ENCODE assay signal across 22 cellular contexts in the genomic region with DNA sequence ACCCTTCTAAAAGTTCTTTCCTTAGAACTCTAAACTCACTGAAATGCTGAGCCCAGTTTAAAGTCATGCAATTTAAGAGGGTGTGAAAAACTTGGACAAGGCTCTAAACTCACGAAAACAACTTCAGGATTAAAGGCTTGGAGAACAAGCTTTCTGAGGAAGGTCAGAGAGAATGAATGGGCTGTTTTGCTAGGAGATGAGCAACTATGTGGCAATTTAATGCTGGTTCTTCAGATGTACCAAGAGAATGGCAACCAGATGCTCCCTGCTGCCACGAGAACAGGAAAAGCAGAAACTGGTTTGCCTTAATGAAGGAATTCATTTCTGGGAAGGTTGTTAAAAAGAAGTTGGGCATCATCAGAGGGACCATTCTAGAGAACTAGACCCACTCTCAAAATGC.
DNase-seq lines count a peak whose midpoint lies in the region; ATAC-seq, FAIRE-seq and TF ChIP-seq lines count a peak whose summit lies in the region.
"Had no signal": no experiment of that assay in that cellular context is flagged by ENCODE, and none has a peak within 500 bp of the region (broad histone marks: within the 10 kb centered on the region; RNA-seq: fewer than 3 reads in every experiment).

No MANE protein-coding gene starts in this region.

- intact Hi-C loops in sciatic nerve (cut with DNase I), result no loop called here

- H4K20me1 ChIP-seq in fibroblast of lung (ENCODE audit: control insufficient read depth, extremely low read depth, insufficient read depth, low read length), result no peaks in the 10 kb centered on the region
- H4K20me1 ChIP-seq: BLaER1 had no signal

- no peak for TF ChIP-seq CTCF in fibroblast of lung (conservative IDR thresholded peaks at IDR 0.05 in 1 of 2, IDR thresholded peaks at IDR 0.05 in 1 of 2; ENCODE audit: low read depth in 1 of 2, low read length in 2 of 2)
- no peak for TF ChIP-seq CTCF in BE2C (IDR thresholded peaks at IDR 0.05; ENCODE audit: low read depth, low read length)

- peaks cover 14% of the 10 kb centered on the region for H3K27me3 Mint-ChIP-seq in activated T-cell treated with anti-CD3 and anti-CD28 coated beads, Interleukin-2, amount 50 U/mL, for 4 hours (ENCODE audit: low read depth)

- no peak overlapping the region for H3K4me3 Mint-ChIP-seq in activated T-cell treated with anti-CD3 and anti-CD28 coated beads, Interleukin-2, amount 50 U/mL, for 4 hours
- H3K4me3 Mint-ChIP-seq: activated naive CD8-positive, alpha-beta T cell treated with anti-CD3 and anti-CD28 coated beads, Interleukin-2, amount 10 ng/mL, durations not matched to agents 7 days and 5 days; activated T-helper 1 cell treated with anti-CD3 and anti-CD28 coated beads, Interleukin-12 subunit alpha, Interleukin-12 subunit beta, Interleukin-2, Interleukin-4 antibody, amounts not matched to agents 30 ng/mL and 10 ng/mL and 1 ng/mL, durations not matched to agents 14 hours and 24 hours and 36 hours; natural killer cell treated with Interleukin-12 subunit alpha and Interleukin-12 subunit beta and Interleukin-15 and Interleukin-18, amount 100 ng/mL, for 72 hours had no signal

- H3K27ac ChIP-seq in fibroblast of lung (ENCODE audit: insufficient read depth, low read length), result no peak overlapping the region
- H3K27ac ChIP-seq: BLaER1, breast epithelium, heart right ventricle, spleen had no signal

- no peaks in the 10 kb centered on the region for H3K79me2 ChIP-seq in fibroblast of lung (ENCODE audit: control insufficient read depth, insufficient read depth, low read length)

- peak; percentile 29 for ATAC-seq in sciatic nerve
- ATAC-seq in GM21576 (IDR thresholded peaks at IDR 0.05; ENCODE audit: unreplicated experiment), result no peak
- ATAC-seq in activated T-cell treated with anti-CD3 and anti-CD28 coated beads, Interleukin-2, amount 50 U/mL, for 4 hours, result no peak
- ATAC-seq: heart right ventricle; K562; natural killer cell treated with Interleukin-12 subunit alpha and Interleukin-12 subunit beta and Interleukin-15 and Interleukin-18, amount 100 ng/mL, for 72 hours had no signal

- no peak for TF ChIP-seq POLR2A in GM12891 (IDR thresholded peaks at IDR 0.05; ENCODE audit: low read depth, low read length)

- no peak for FAIRE-seq in GM12891 (lab: Jason Lieb, UNC)
- FAIRE-seq: K562 had no signal

- no peaks in the 10 kb centered on the region for H3K36me3 ChIP-seq in fibroblast of lung (ENCODE audit: control insufficient read depth, insufficient read depth, low read length)
- H3K36me3 ChIP-seq in BE2C, result no peaks in the 10 kb centered on the region
- H3K36me3 ChIP-seq: BLaER1, breast epithelium, heart right ventricle, spleen had no signal

- H3K4me3 ChIP-seq in fibroblast of lung (replicated peaks in 1 of 4; ENCODE audit: control extremely low read depth in 1 of 4, insufficient read depth in 1 of 4, low read depth in 3 of 4, low read length in 4 of 4), result no peak overlapping the region
- no peak overlapping the region for H3K4me3 ChIP-seq in BE2C (ENCODE audit: low read depth, low read length)
- H3K4me3 ChIP-seq: BLaER1, breast epithelium, heart right ventricle, K562, spleen had no signal

- no peak overlapping the region for H3K9ac ChIP-seq in fibroblast of lung (ENCODE audit: insufficient read depth, low read length)
- H3K9ac ChIP-seq: BLaER1 had no signal

- H3K4me1 Mint-ChIP-seq in activated T-cell treated with anti-CD3 and anti-CD28 coated beads, Interleukin-2, amount 50 U/mL, for 4 hours (ENCODE audit: low read depth), result no peaks in the 10 kb centered on the region

- H3K27me3 ChIP-seq in fibroblast of lung (ENCODE audit: control insufficient read depth, insufficient read depth, low read length) (no peaks in the 10 kb centered on the region), BE2C (no peaks in the 10 kb centered on the region)
- H3K27me3 ChIP-seq: BLaER1, breast epithelium had no signal

- no peaks in the 10 kb centered on the region for H3K36me3 Mint-ChIP-seq in activated T-cell treated with anti-CD3 and anti-CD28 coated beads, Interleukin-2, amount 50 U/mL, for 4 hours (ENCODE audit: insufficient read depth)
- H3K36me3 Mint-ChIP-seq: activated naive CD8-positive, alpha-beta T cell treated with anti-CD3 and anti-CD28 coated beads, Interleukin-2, amount 10 ng/mL, durations not matched to agents 7 days and 5 days; natural killer cell treated with Interleukin-12 subunit alpha and Interleukin-12 subunit beta and Interleukin-15 and Interleukin-18, amount 100 ng/mL, for 72 hours had no signal

- DNase-seq in GM04504 (ENCODE audit: low read depth), result peak; percentile 82
- peak; percentile 58 for DNase-seq in RPMI7951 (ENCODE audit: low read depth)
- peak; percentile 10 to 45 for DNase-seq in fibroblast of lung (ENCODE audit: low read depth in 2 of 2)
- DNase-seq in sciatic nerve (ENCODE audit: low spot score), result no peak
- no peak for DNase-seq in BE2C
- DNase-seq in activated T-cell treated with anti-CD3 and anti-CD28 coated beads, Interleukin-2, amount 50 U/mL, for 4 hours, result no peak
- DNase-seq in GM12891 (ENCODE audit: insufficient read length, low spot score), result no peak
- DNase-seq: activated CD4-positive, CD25-positive, alpha-beta regulatory T cell; activated naive CD8-positive, alpha-beta T cell treated with anti-CD3 and anti-CD28 coated beads, Interleukin-2, amount 10 ng/mL, durations not matched to agents 7 days and 5 days; heart right ventricle; islet precursor cell; mammary epithelial cell; NCI-H2029; NCI-H510A; SIG-M5; spleen had no signal

- H2AFZ ChIP-seq in fibroblast of lung (ENCODE audit: low read length), result no peak overlapping the region

- no peaks in the 10 kb centered on the region for H3K9me3 Mint-ChIP-seq in activated T-cell treated with anti-CD3 and anti-CD28 coated beads, Interleukin-2, amount 50 U/mL, for 4 hours
- H3K9me3 Mint-ChIP-seq: activated naive CD8-positive, alpha-beta T cell treated with anti-CD3 and anti-CD28 coated beads, Interleukin-2, amount 10 ng/mL, durations not matched to agents 7 days and 5 days; activated T-helper 1 cell treated with anti-CD3 and anti-CD28 coated beads, Interleukin-12 subunit alpha, Interleukin-12 subunit beta, Interleukin-2, Interleukin-4 antibody, amounts not matched to agents 30 ng/mL and 10 ng/mL and 1 ng/mL, durations not matched to agents 14 hours and 24 hours and 36 hours; natural killer cell treated with Interleukin-12 subunit alpha and Interleukin-12 subunit beta and Interleukin-15 and Interleukin-18, amount 100 ng/mL, for 72 hours had no signal

- no peak overlapping the region for H3K4me2 ChIP-seq in fibroblast of lung (ENCODE audit: extremely low read depth, insufficient read depth, low read length)
- H3K4me2 ChIP-seq: BLaER1 had no signal

- no peaks in the 10 kb centered on the region for H3K9me3 ChIP-seq in fibroblast of lung (ENCODE audit: control insufficient read depth, insufficient read depth, low read depth, low read length)
- H3K9me3 ChIP-seq in BE2C, result no peaks in the 10 kb centered on the region
- H3K9me3 ChIP-seq: BLaER1, breast epithelium, heart right ventricle, spleen had no signal

- H3K4me1 ChIP-seq in fibroblast of lung (ENCODE audit: control insufficient read depth, extremely low read depth, insufficient read depth, low read length) (peaks cover 9% of the 10 kb centered on the region), BE2C (no peaks in the 10 kb centered on the region)
- H3K4me1 ChIP-seq: BLaER1, breast epithelium, heart right ventricle, spleen had no signal

TF ChIP-seq in GM12891, 5 proteins besides CTCF, POLR2A, EP300 and RAD21:
- TF ChIP-seq POU2F2 (IDR thresholded peaks at IDR 0.05; ENCODE audit: low read depth, low read length), result no peak
- TF ChIP-seq PAX5 (IDR thresholded peaks at IDR 0.05; ENCODE audit: insufficient read depth, low read length, severe bottlenecking), result no peak
- no peak for TF ChIP-seq TAF1 (IDR thresholded peaks at IDR 0.05; ENCODE audit: low read depth, low read length)
- no peak for TF ChIP-seq SPI1 (IDR thresholded peaks at IDR 0.05; ENCODE audit: low read depth, low read length)
- no peak for TF ChIP-seq POLR2AphosphoS5 (IDR thresholded peaks at IDR 0.05; ENCODE audit: low read depth, low read length)

Comparison
In these comparisons a context has a peak if more than half of its experiments do, and no peak if none do; other contexts are left out.
1. DNase-seq: peak in GM04504 (single experiment), RPMI7951 (single experiment) and fibroblast of lung (2 of 2); none in sciatic nerve (single experiment), BE2C (single experiment), activated T-cell treated with anti-CD3 and anti-CD28 coated beads, Interleukin-2, amount 50 U/mL, for 4 hours (single experiment) and GM12891 (single experiment).